In the genomic region with DNA sequence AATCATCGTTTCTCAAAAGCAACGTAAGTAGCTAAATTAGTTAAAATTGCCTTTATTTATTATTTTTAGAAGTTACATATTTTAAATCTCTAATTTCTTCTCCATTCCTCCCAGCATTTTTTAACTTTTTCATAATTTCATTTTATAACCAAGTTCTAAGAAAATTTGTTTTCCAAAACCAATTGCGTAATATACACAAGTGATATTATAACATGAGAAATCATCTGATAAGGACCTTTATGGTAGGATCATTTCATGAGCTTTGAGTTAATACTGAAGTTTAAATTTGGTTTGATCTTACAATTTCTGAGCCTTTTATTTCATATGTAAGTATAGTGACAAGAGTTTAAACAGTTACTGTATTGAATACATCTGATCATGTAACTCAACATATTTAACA, we compare ENCODE assay signal across 32 cellular contexts. TPM values are rescaled to one million over a fixed set of nuclear protein-coding genes. Genes with fewer than 3 reads are reported as not detected.
"Had no signal": no experiment of that assay in that cellular context is flagged by ENCODE, and none has a peak within 500 bp of the region (broad histone marks: within the 10 kb centered on the region; RNA-seq: fewer than 3 reads in every experiment).

No MANE protein-coding gene starts in this region.

- H3K27me3 ChIP-seq: neural progenitor cell, ovary, stomach, thyroid gland, tibial nerve, upper lobe of left lung, vagina had no signal

- H3K36me3 ChIP-seq: neural progenitor cell, ovary, stomach, thoracic aorta, thyroid gland, tibial nerve, upper lobe of left lung, vagina had no signal

- H3K9me3 ChIP-seq: ovary, thoracic aorta, thyroid gland, upper lobe of left lung, vagina had no signal

- H2AFZ ChIP-seq: neural progenitor cell, parathyroid adenoma had no signal

- H3K4me1 ChIP-seq: neural progenitor cell, parathyroid adenoma, psoas muscle, stomach, thyroid gland, tibial nerve, upper lobe of left lung, vagina had no signal

- DNase-seq: natural killer cell; occipital lobe; ovary; posterior cingulate gyrus; psoas muscle; right cardiac atrium; stimulated activated CD4-positive, alpha-beta T cell treated with anti-CD3 and anti-CD28 coated beads, Interleukin-15, amount 100 ng/mL, for 24 hours; stimulated activated CD4-positive, alpha-beta T cell treated with anti-CD3 and anti-CD28 coated beads, Interleukin-2, amount 100 ng/mL, for 24 hours; stimulated activated CD4-positive, alpha-beta T cell treated with anti-CD3 and anti-CD28 coated beads, Interleukin-2, amount 100 ng/mL, for 48 hours; stimulated activated CD4-positive, alpha-beta T cell treated with anti-CD3 and anti-CD28 coated beads, Interleukin-4, amount 100 ng/mL, for 24 hours; stimulated activated naive B cell treated with anti-CD40 and anti-IgM and Interleukin-4, amounts not matched to agents 10 μg/mL and 1 μg/mL and 100 μg/mL, for 72 hours; stimulated activated naive CD4-positive, alpha-beta T cell treated with Interleukin-2 at 50 U/mL for 16 hours; stomach; thyroid gland; trophoblast cell; upper lobe of left lung had no signal

- H3K4me3 ChIP-seq: neural progenitor cell, ovary, psoas muscle, skin epidermis, stomach, thoracic aorta, thyroid gland, tibial nerve, upper lobe of left lung, vagina had no signal

- H3K4me2 ChIP-seq: neural progenitor cell had no signal

- H3K27ac ChIP-seq: neural progenitor cell, ovary, parathyroid adenoma, psoas muscle, skin epidermis, stomach, thoracic aorta, thyroid gland, tibial nerve, upper lobe of left lung, vagina had no signal

- FAIRE-seq: urothelium cell line had no signal

- H3K9ac ChIP-seq: neural progenitor cell, parathyroid adenoma had no signal

- ATAC-seq: natural killer cell; psoas muscle; right cardiac atrium; sciatic nerve; stimulated activated effector memory CD8-positive, alpha-beta T cell treated with anti-CD3 and anti-CD28 coated beads, Interleukin-12 subunit alpha, Interleukin-12 subunit beta, amount 100 ng/mL, for 72 hours; stimulated activated naive B cell treated with anti-CD40 and anti-IgM and Interleukin-4, amounts not matched to agents 10 μg/mL and 1 μg/mL and 100 μg/mL, for 72 hours had no signal

- H3K79me2 ChIP-seq: parathyroid adenoma had no signal

RNA-seq across cellular contexts. Expression of gene CARD18, which starts 27.7 kb away (rescaled TPM):
- total RNA-seq: natural killer cell, occipital lobe, osteoblast, ovary, progenitor cell of endocrine pancreas, psoas muscle, renal cortical epithelial cell, right cardiac atrium, sciatic nerve, stomach, subcutaneous adipose tissue, temporal lobe, thoracic aorta, thyroid gland, tibial nerve, upper lobe of left lung, ureter, vagina had no signal
- polyA plus RNA-seq: neural cell, ovary, psoas muscle, right cardiac atrium had no signal
